10 cellular contexts compared by ENCODE assay signal in the genomic region with DNA sequence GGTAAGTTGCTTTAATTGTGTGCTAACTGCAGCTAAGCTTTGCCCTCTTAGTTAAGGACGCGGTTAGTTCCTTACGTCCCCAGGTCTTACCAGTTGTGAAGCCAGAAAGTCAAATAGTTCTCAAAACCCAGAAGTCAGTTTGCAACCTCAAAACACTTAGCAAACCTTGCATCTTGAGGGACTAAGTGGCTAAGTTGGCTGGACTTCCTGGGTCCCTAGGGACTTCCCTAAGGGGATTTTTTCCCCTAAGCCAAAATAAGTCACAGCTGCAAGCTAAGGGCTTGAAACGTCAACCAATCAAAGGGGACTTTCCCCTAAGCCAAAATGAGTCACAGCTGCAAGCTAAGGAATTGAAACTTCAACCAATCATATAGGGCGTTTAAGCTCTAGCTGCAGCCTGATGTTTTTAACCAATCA. TPM values are rescaled to one million over a fixed set of nuclear protein-coding genes. Genes with fewer than 3 reads are reported as not detected.
DNase-seq lines count a peak whose midpoint lies in the region; ATAC-seq, FAIRE-seq and TF ChIP-seq lines count a peak whose summit lies in the region.
"Had no signal": no experiment of that assay in that cellular context is flagged by ENCODE, and none has a peak within 500 bp of the region (broad histone marks: within the 10 kb centered on the region; RNA-seq: fewer than 3 reads in every experiment).

No MANE protein-coding gene starts in this region.

- H3K4me3 ChIP-seq in H1 (ENCODE audit: extremely low read depth in 1 of 4, insufficient read depth in 2 of 4, low read depth in 3 of 4, low read length in 4 of 4): no peak overlapping the region

- H3K27ac ChIP-seq in H1 (ENCODE audit: low read depth, low read length): no peak overlapping the region

- peaks cover 3 to 6% (median 5%) of the 10 kb centered on the region in 4 experiments; a peak in 5 of 7 replicates for H3K4me1 ChIP-seq in H1 (replicated peaks in 1 of 4; ENCODE audit: control insufficient read depth in 3 of 4, insufficient read depth in 4 of 4, low read length in 3 of 4)

- H3K36me3 ChIP-seq in H1 (ENCODE audit: control insufficient read depth in 2 of 4, insufficient read depth in 4 of 4, low read length in 3 of 4): no peaks in the 10 kb centered on the region

- H3K56ac ChIP-seq in H1 (replicated peaks; ENCODE audit: insufficient read length, low read depth, low read length): no peak overlapping the region

- H3K14ac ChIP-seq in H1 (ENCODE audit: insufficient read length): no peak overlapping the region

- ATAC-seq in HG03457 (IDR thresholded peaks at IDR 0.05; ENCODE audit: unreplicated experiment): peak; percentile 55
- ATAC-seq: T-cell had no signal

- no peaks in the 10 kb centered on the region for H3K9me3 ChIP-seq in H1 (ENCODE audit: insufficient read depth in 2 of 2, low read depth in 1 of 2, low read length in 1 of 2)

- CTCF ChIA-PET in H1 (lab: Charles Lee; ENCODE audit: partially characterized antibody): interaction anchor here (0.7 to 5.8 kb wide), 6 partner anchors 12 to 185 kb away, joined by 3 to 38 read pairs (median 5); no protein-coding TSS in a partner anchor

- no peak overlapping the region for H2BK20ac ChIP-seq in H1 (ENCODE audit: low read length)

- H3K27me3 ChIP-seq in H1 (replicated peaks in 1 of 4; ENCODE audit: control insufficient read depth in 3 of 4, extremely low read depth in 1 of 4, insufficient read depth in 3 of 4, low read length in 3 of 4): no peaks in the 10 kb centered on the region

- no peak overlapping the region for H3K23ac ChIP-seq in H1 (ENCODE audit: insufficient read length)

- no peaks in the 10 kb centered on the region for H3K23me2 ChIP-seq in H1 (ENCODE audit: low read depth, low read length)

- no peak overlapping the region for H2AK5ac ChIP-seq in H1 (ENCODE audit: low read depth, low read length)

- no peaks in the 10 kb centered on the region for H3K79me1 ChIP-seq in H1 (ENCODE audit: low read depth, low read length)

- no peak overlapping the region for H3K9ac ChIP-seq in H1 (replicated peaks in 1 of 4; ENCODE audit: extremely low read depth in 1 of 4, low read depth in 3 of 4, low read length in 3 of 4)

- no peak overlapping the region for H2BK15ac ChIP-seq in H1 (ENCODE audit: low read length)

- H2AFZ ChIP-seq in H1 (ENCODE audit: low read length): no peak overlapping the region

- WGBS in H1 (ENCODE audit: extremely low coverage in 1 of 2, insufficient coverage in 1 of 2, insufficient read length in 1 of 2, insufficient replicate concordance in 2 of 2, low coverage in 1 of 2, low lambda C conversion rate in 2 of 2, missing lambda C conversion rate in 1 of 2), 2 experiments: 90% methylated on average over 5 of the region's 5 CpGs; no CpG with 5 or more reads in 1 of the 2 experiments

- no peak overlapping the region for H4K8ac ChIP-seq in H1 (ENCODE audit: extremely low read depth, insufficient read depth, low read length)

- POLR2A ChIA-PET in H1 (lab: Charles Lee; ENCODE audit: partially characterized antibody): interaction anchor here (1.4 to 2.3 kb wide), 2 partner anchors 32 to 219 kb away, joined by 3 to 5 read pairs; no protein-coding TSS in a partner anchor

- FAIRE-seq in GM19239 (lab: Jason Lieb, UNC): peak; percentile 53
- no peak for FAIRE-seq in H1 (lab: Jason Lieb, UNC)

- H4K20me1 ChIP-seq in H1 (replicated peaks in 1 of 2; ENCODE audit: control insufficient read depth in 1 of 2, insufficient read depth in 2 of 2, low read length in 2 of 2): no peaks in the 10 kb centered on the region

- H2BK5ac ChIP-seq in H1 (ENCODE audit: low read depth, low read length): no peak overlapping the region

- H4K91ac ChIP-seq in H1 (replicated peaks; ENCODE audit: insufficient read length, low read length): no peak overlapping the region

- no peak for TF ChIP-seq EP300 in H1 (IDR thresholded peaks at IDR 0.05; ENCODE audit: borderline replicate concordance in 1 of 2, low read depth in 2 of 2, low read length in 2 of 2)

- TF ChIP-seq RAD21 in H1 (IDR thresholded peaks at IDR 0.05 in 1 of 2, conservative IDR thresholded peaks at IDR 0.05 in 1 of 2; ENCODE audit: low read depth in 2 of 2, low read length in 2 of 2): no peak

- no peak overlapping the region for H3K4ac ChIP-seq in H1 (replicated peaks; ENCODE audit: insufficient read length, low read depth, low read length)

- no peak overlapping the region for H2BK12ac ChIP-seq in H1 (ENCODE audit: low read depth, low read length)

- TF ChIP-seq POLR2A in H1 (IDR thresholded peaks at IDR 0.05; ENCODE audit: control extremely low read depth in 1 of 2, low read depth in 2 of 2, low read length in 2 of 2): no peak

- H2BK120ac ChIP-seq in H1 (replicated peaks; ENCODE audit: low read depth, low read length): no peak overlapping the region

- no peaks in the 10 kb centered on the region for H3K79me2 ChIP-seq in H1 (ENCODE audit: control insufficient read depth in 1 of 2, insufficient read depth in 2 of 2, low read length in 2 of 2)

- peak; percentile 65 for DNase-seq in EH (ENCODE audit: low read depth)
- DNase-seq in GM19239 (ENCODE audit: insufficient read length, low spot score): no peak
- DNase-seq in H1 (ENCODE audit: low read depth in 1 of 2, low spot score in 2 of 2): no peak
- no peak for DNase-seq in stimulated activated naive CD4-positive, alpha-beta T cell (lab: John Stamatoyannopoulos, UW)
- no peak for DNase-seq in amniotic stem cell (lab: John Stamatoyannopoulos, UW)
- DNase-seq in GM19240 (ENCODE audit: insufficient read length, low spot score): no peak
- DNase-seq in NCI-H2171 (lab: John Stamatoyannopoulos, UW): no peak
- DNase-seq: NCI-H2081 treated with DMSO at 0.1 percent for 48 hours, T-cell had no signal

- no peak overlapping the region for H3K4me2 ChIP-seq in H1 (ENCODE audit: insufficient read depth in 1 of 2, low read depth in 2 of 2, low read length in 2 of 2)

- TF ChIP-seq CTCF in H1 (IDR thresholded peaks at IDR 0.05; ENCODE audit: control extremely low read depth in 1 of 3, insufficient read depth in 1 of 3, low read depth in 1 of 3, low read length in 3 of 3): no peak

- H3K18ac ChIP-seq in H1 (ENCODE audit: extremely low read depth, low read length): no peak overlapping the region

- no peak overlapping the region for H4K5ac ChIP-seq in H1 (ENCODE audit: insufficient read length, low read depth, low read length)

TF ChIP-seq in H1, 55 proteins besides CTCF, POLR2A, EP300 and RAD21:
- peak; percentile 35; the same call in 1 of the 2 replicates for TF ChIP-seq SP1 (IDR thresholded peaks at IDR 0.05; ENCODE audit: low read depth, low read length)
- TF ChIP-seq SIX5 (IDR thresholded peaks at IDR 0.05; ENCODE audit: low read depth, low read length): no peak

RNA-seq across cellular contexts. Expression of gene HECW1, which starts 36.2 kb away (rescaled TPM):
- 10.5 and 12.7 TPM in 2 replicates for total RNA-seq in H1 (2021; fragmentation: NEBNext Ultra II Directional; extraction: Animal tissue kit (Norgen Biotek cat#: 25700))
- polyA plus RNA-seq in H1 (2011; rRNA removed): 2.9 and 5.8 TPM in 2 replicates
- polyA plus RNA-seq in H1 (2011; cell fraction: cytosol; rRNA removed): 2.3 TPM
- 12.1 TPM for polyA plus RNA-seq in H1 (2011; cell fraction: nucleus; rRNA removed)
- 2.1 to 3.6 TPM (median 3.3 TPM) in 4 replicates for polyA plus RNA-seq in H1 (2012, experiment 1 of 2)
- polyA plus RNA-seq in H1 (2012, experiment 2 of 2): 1.0 TPM
- 6.3 TPM for polyA plus RNA-seq in H1 (2013, experiment 1 of 2)
- polyA plus RNA-seq in H1 (2013, experiment 2 of 2): 6.7 TPM
- polyA minus RNA-seq in H1 (2011; rRNA and poly(A)+ RNA removed): 5.9 and 7.5 TPM in 2 replicates
- polyA minus RNA-seq in H1 (2011; cell fraction: cytosol; rRNA and poly(A)+ RNA removed): 5.1 TPM
- polyA minus RNA-seq in H1 (2011; cell fraction: nucleus; rRNA and poly(A)+ RNA removed): 40.9 TPM
- total RNA-seq: T-cell had no signal
